In the genomic region with DNA sequence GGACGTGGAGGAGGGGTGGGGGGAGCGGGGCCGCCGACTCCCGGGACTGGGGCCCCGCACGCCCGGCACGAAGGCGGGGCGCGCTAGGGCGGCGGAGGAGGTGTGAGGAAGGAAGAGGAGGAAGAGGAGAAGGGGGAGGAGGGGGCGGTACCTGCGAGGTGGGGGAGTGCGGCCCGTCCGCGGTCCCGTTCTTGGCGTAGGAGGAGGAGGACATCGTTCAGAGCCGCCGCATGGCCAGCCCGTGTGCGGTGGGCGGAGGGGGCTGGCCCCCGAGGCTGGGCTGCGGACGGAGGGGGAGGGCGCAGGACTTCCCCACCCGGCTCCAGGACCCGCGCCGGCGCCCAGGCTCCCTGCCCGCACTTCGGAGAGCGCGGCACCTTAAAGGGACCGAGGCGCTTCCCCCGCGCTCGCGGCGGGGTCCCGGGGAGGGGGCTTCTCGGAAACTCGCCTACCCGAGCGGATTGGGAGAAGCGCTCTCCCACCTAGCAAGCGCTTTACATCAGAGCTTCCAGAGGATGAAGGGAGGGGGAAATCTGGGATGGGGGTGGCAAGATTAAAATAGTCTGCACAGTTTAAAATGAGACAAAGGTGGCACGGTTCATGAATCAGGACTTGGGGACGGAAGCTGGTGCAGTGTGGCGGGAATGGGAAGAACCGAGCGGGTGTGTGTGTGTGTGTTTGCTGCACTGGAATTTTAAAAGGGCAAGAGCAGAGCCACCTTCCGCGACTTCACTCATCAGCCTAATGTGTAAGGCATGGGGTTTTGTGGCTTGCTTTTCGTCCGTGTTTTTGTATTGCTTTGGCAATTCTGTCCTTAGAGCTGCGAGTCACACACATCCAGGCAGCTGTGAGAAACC, we compare ENCODE assay signal across 8 cellular contexts. TPM values are rescaled to one million over a fixed set of nuclear protein-coding genes. Genes with fewer than 3 reads are reported as not detected.
A peak's percentile ranks its signal among the peaks of the same experiment; 100 is the strongest.
DNase-seq lines count a peak whose midpoint lies in the region; ATAC-seq, FAIRE-seq and TF ChIP-seq lines count a peak whose summit lies in the region.

CACNB4 (minus strand) TSS at position 247 of the 857 bp plus-strand sequence.

- ATAC-seq in A549 (peak; percentile 43 to 67; a peak in 3 of 6 replicates), HG02588 (IDR thresholded peaks at IDR 0.05; ENCODE audit: unreplicated experiment) (no peak)
- peak; percentile 57 to 66 for ATAC-seq in activated T-cell treated with anti-CD3 and anti-CD28 coated beads, Interleukin-2, amount 50 U/mL, for 4 hours

- no peak within 1 kb of the TSS for H3K18ac ChIP-seq in trophoblast cell (ENCODE audit: low read length)

- H2BK12ac ChIP-seq in trophoblast cell (ENCODE audit: low read length) = no peak within 1 kb of the TSS

- H3K4me2 ChIP-seq in A549 (peak within 1 kb of the TSS; percentile 98), trophoblast cell (ENCODE audit: low read length) (peak within 1 kb of the TSS; percentile 94)

- no peak within 1 kb of the TSS for H4K91ac ChIP-seq in trophoblast cell (ENCODE audit: low read depth, low read length)

- H3K27ac Mint-ChIP-seq in glutamatergic neuron (ENCODE audit: unreplicated experiment) = no peak within 1 kb of the TSS

- TF ChIP-seq RAD21 in A549 (conservative IDR thresholded peaks at IDR 0.05 in 1 of 2, IDR thresholded peaks at IDR 0.05 in 1 of 2) = no peak

- H3K27me3 Mint-ChIP-seq in activated T-cell treated with anti-CD3 and anti-CD28 coated beads, Interleukin-2, amount 50 U/mL, for 4 hours (ENCODE audit: low read depth) = peaks cover 49% of the 10 kb centered on the region
- H3K27me3 Mint-ChIP-seq in glutamatergic neuron (ENCODE audit: unreplicated experiment) = peaks cover 23% of the 10 kb centered on the region

- H3K4me3 Mint-ChIP-seq in activated T-cell treated with anti-CD3 and anti-CD28 coated beads, Interleukin-2, amount 50 U/mL, for 4 hours = peak within 1 kb of the TSS; percentile 82
- H3K4me3 Mint-ChIP-seq in glutamatergic neuron (ENCODE audit: unreplicated experiment) = peak within 1 kb of the TSS; percentile 92

- H3K4ac ChIP-seq in trophoblast cell (ENCODE audit: low read depth, low read length) = no peak within 1 kb of the TSS

- H2BK5ac ChIP-seq in trophoblast cell (ENCODE audit: low read depth, low read length, poor library complexity) = no peak within 1 kb of the TSS

- no peaks in the 10 kb centered on the region for H3K36me3 ChIP-seq in trophoblast cell (ENCODE audit: control insufficient read depth in 1 of 2, insufficient read depth in 2 of 2, low read length in 2 of 2)

- H2BK120ac ChIP-seq in trophoblast cell (ENCODE audit: insufficient read depth, low read length, poor library complexity) = no peak within 1 kb of the TSS

- H3K9me3 ChIP-seq in A549 (no peaks in the 10 kb centered on the region), trophoblast cell (ENCODE audit: insufficient read depth, low read depth, low read length) (peaks cover 3% of the 10 kb centered on the region)

- H2AFZ ChIP-seq in trophoblast cell (ENCODE audit: insufficient read depth, low read length, poor library complexity) = peak within 1 kb of the TSS; percentile 2

- no peak for TF ChIP-seq CTCF in A549 (IDR thresholded peaks at IDR 0.05)
- TF ChIP-seq CTCF in GM12864 (IDR thresholded peaks at IDR 0.05; ENCODE audit: low read depth, low read length, missing control alignments) = no peak
- no peak for TF ChIP-seq CTCF in glutamatergic neuron (IDR thresholded peaks at IDR 0.05; ENCODE audit: partially characterized antibody, unreplicated experiment)

- DNase-seq in A549 (ENCODE audit: low read depth in 1 of 2, low spot score in 1 of 2) (peak; percentile 10 to 13), GM12864 (ENCODE audit: low read depth) (no peak), HuH-7.5 (ENCODE audit: low spot score) (peak; percentile 34), glutamatergic neuron (peak; percentile 40), trophoblast cell (no peak), NCI-H1092 treated with DMSO at 0.1 percent for 48 hours (lab: John Stamatoyannopoulos, UW) (no peak)
- no peak for DNase-seq in activated T-cell treated with anti-CD3 and anti-CD28 coated beads, Interleukin-2, amount 50 U/mL, for 4 hours

- FAIRE-seq in A549 (lab: Jason Lieb, UNC) = no peak

- no peaks in the 10 kb centered on the region for H3K9me3 Mint-ChIP-seq in activated T-cell treated with anti-CD3 and anti-CD28 coated beads, Interleukin-2, amount 50 U/mL, for 4 hours
- H3K9me3 Mint-ChIP-seq in glutamatergic neuron (ENCODE audit: unreplicated experiment) = peaks cover 6% of the 10 kb centered on the region

- no peak within 1 kb of the TSS for H3K23ac ChIP-seq in trophoblast cell (ENCODE audit: low read length)

- H3K4me1 ChIP-seq in A549 (peaks cover 8% of the 10 kb centered on the region; the same call in 1 of the 3 replicates), trophoblast cell (ENCODE audit: control insufficient read depth in 1 of 2, insufficient read depth in 2 of 2, low read length in 2 of 2) (peaks cover 9 to 17% of the 10 kb centered on the region in 2 experiments)

- no peak within 1 kb of the TSS for H3K14ac ChIP-seq in trophoblast cell (ENCODE audit: low read length)

- no peak within 1 kb of the TSS for H4K12ac ChIP-seq in trophoblast cell (ENCODE audit: low read depth, low read length)

- no peak for TF ChIP-seq EP300 in A549 (IDR thresholded peaks at IDR 0.05)

- peaks cover 15% of the 10 kb centered on the region for H3K4me1 Mint-ChIP-seq in activated T-cell treated with anti-CD3 and anti-CD28 coated beads, Interleukin-2, amount 50 U/mL, for 4 hours (ENCODE audit: low read depth)
- peaks cover 3% of the 10 kb centered on the region for H3K4me1 Mint-ChIP-seq in glutamatergic neuron (ENCODE audit: low read depth, unreplicated experiment)

- H3K4me3 ChIP-seq in A549 (peak within 1 kb of the TSS; percentile 78), GM12864 (ENCODE audit: low read depth, low read length) (peak within 1 kb of the TSS; percentile 71), trophoblast cell (ENCODE audit: low read depth, low read length) (peak within 1 kb of the TSS; percentile 63)

- no peak within 1 kb of the TSS for H3K9ac ChIP-seq in trophoblast cell (ENCODE audit: low read length)

- 4% methylated on average over 35 of the region's 65 CpGs for WGBS in A549 (ENCODE audit: missing lambda C conversion rate)
- WGBS in trophoblast cell (ENCODE audit: extremely low coverage, insufficient coverage, insufficient read length) = no CpG with 5 or more reads among the region's 65 CpGs

- H2AK5ac ChIP-seq in trophoblast cell (ENCODE audit: low read length) = no peak within 1 kb of the TSS

- CTCF ChIA-PET in A549 (lab: Yijun Ruan, JAX) = interaction anchor here (1.0 to 2.2 kb wide), 2 partner anchors 13 to 73 kb away, joined by 3 to 7 read pairs; no protein-coding TSS in a partner anchor

- TF ChIP-seq POLR2A in A549 (IDR thresholded peaks at IDR 0.05; ENCODE audit: low read length) = no peak

- no peaks in the 10 kb centered on the region for H3K79me1 ChIP-seq in trophoblast cell (ENCODE audit: low read length)

- peaks cover 27% of the 10 kb centered on the region for H3K27me3 ChIP-seq in trophoblast cell (ENCODE audit: insufficient read depth, low read length)

- no peak within 1 kb of the TSS for H4K8ac ChIP-seq in trophoblast cell (ENCODE audit: low read depth, low read length)

- H3K79me2 ChIP-seq in trophoblast cell (ENCODE audit: control insufficient read depth, insufficient read depth, low read length, poor library complexity) = no peaks in the 10 kb centered on the region

- no peaks in the 10 kb centered on the region for H3K36me3 Mint-ChIP-seq in activated T-cell treated with anti-CD3 and anti-CD28 coated beads, Interleukin-2, amount 50 U/mL, for 4 hours (ENCODE audit: insufficient read depth)
- peaks cover 7% of the 10 kb centered on the region for H3K36me3 Mint-ChIP-seq in glutamatergic neuron (ENCODE audit: unreplicated experiment)

- POLR2A ChIA-PET in A549 (lab: Yijun Ruan, JAX) = no interaction called here

- peak within 1 kb of the TSS; percentile 43 to 84; a peak in 5 of 6 replicates for H3K27ac ChIP-seq in A549
- H3K27ac ChIP-seq in trophoblast cell (ENCODE audit: low read depth, low read length) = no peak within 1 kb of the TSS

TF ChIP-seq in A549, 52 proteins besides CTCF, POLR2A, EP300 and RAD21 (continues in another document):
- no peak for TF ChIP-seq FOXS1 (CRISPR knock-in tag; IDR thresholded peaks at IDR 0.05)
- TF ChIP-seq, protein P1, sequence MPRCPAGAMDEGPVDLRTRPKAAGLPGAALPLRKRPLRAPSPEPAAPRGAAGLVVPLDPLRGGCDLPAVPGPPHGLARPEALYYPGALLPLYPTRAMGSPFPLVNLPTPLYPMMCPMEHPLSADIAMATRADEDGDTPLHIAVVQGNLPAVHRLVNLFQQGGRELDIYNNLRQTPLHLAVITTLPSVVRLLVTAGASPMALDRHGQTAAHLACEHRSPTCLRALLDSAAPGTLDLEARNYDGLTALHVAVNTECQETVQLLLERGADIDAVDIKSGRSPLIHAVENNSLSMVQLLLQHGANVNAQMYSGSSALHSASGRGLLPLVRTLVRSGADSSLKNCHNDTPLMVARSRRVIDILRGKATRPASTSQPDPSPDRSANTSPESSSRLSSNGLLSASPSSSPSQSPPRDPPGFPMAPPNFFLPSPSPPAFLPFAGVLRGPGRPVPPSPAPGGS (IDR thresholded peaks at IDR 0.05) = no peak

RNA-seq across cellular contexts. Expression of gene CACNB4, which starts in this region (rescaled TPM):
- polyA plus RNA-seq in A549 (2011; rRNA removed) (0.53 and 0.78 TPM in 2 replicates), A549 (2017; fragmentation: RNase III; extraction: RNeasy Plus Mini Kit Qiagen cat#74134 plus additional on column Dnase treatment) (0.25 to 0.29 TPM (median 0.26 TPM) in 3 replicates)
- 0.11 and 0.13 TPM in 2 replicates for polyA plus RNA-seq in A549 (2012; cell fraction: cytosol; rRNA removed)
- 0.23 and 0.53 TPM in 2 replicates for polyA plus RNA-seq in A549 (2012; cell fraction: nucleus; rRNA removed)
- polyA minus RNA-seq in A549 (2011; rRNA and poly(A)+ RNA removed) = 0.78 and 1.3 TPM in 2 replicates
- total RNA-seq in activated T-cell treated with anti-CD3 and anti-CD28 coated beads, Interleukin-2, amount 50 U/mL, for 4 hours = under 1 TPM; 0.05 to 0.26 (median 0.15) TPM
- 5.1 TPM for total RNA-seq in glutamatergic neuron (ENCODE audit: unreplicated experiment)
- polyA plus RNA-seq in trophoblast cell (2013) = 0.24 and 0.34 TPM in 2 replicates

Comparison
In these comparisons a context has a peak if more than half of its experiments do, and no peak if none do; other contexts are left out.
1. Peak in ATAC-seq in activated T-cell treated with anti-CD3 and anti-CD28 coated beads, Interleukin-2, amount 50 U/mL, for 4 hours; RNA of the gene not detected or under 1 TPM.
2. DNase-seq: peak in A549 (2 of 2), HuH-7.5 (single experiment) and glutamatergic neuron (single experiment); none in GM12864 (single experiment), activated T-cell treated with anti-CD3 and anti-CD28 coated beads, Interleukin-2, amount 50 U/mL, for 4 hours (single experiment), trophoblast cell (0 of 2) and NCI-H1092 treated with DMSO at 0.1 percent for 48 hours (single experiment).
3. Peak in every context shown above with its lines, with median percentiles within 50 percentile points of each other: H3K4me3 ChIP-seq.